ENCODE assay signal across 9 cellular contexts in genomic region chr21:37257526-37257966, GRCh38.
DNase-seq lines count a peak whose midpoint lies in the region; ATAC-seq lines count a peak whose summit lies in the region.
"Had no signal": no experiment of that assay in that cellular context is flagged by ENCODE, and none has a peak within 500 bp of the region (broad histone marks: within the 10 kb centered on the region; RNA-seq: fewer than 3 reads in every experiment).

No MANE protein-coding gene starts in this region.

- DNase-seq in stimulated activated CD4-positive, alpha-beta T cell treated with anti-CD3 and anti-CD28 coated beads, Interleukin-1b, Interleukin-23, amount 100 ng/mL, for 48 hours: peak; percentile 27
- no peak for DNase-seq in stimulated activated CD4-positive, alpha-beta T cell treated with anti-CD3 and anti-CD28 coated beads, Interleukin-12 subunit alpha, Interleukin-12 subunit beta, amount 100 ng/mL, for 4 hours
- DNase-seq in NCI-H2227 treated with DMSO at 0.1 percent for 48 hours (lab: John Stamatoyannopoulos, UW) (peak; percentile 68), amniotic epithelial cell (ENCODE audit: low read depth) (peak; percentile 24), NCI-H187 treated with DMSO at 0.1 percent for 48 hours (lab: John Stamatoyannopoulos, UW) (no peak)

- H3K27ac ChIP-seq in skin epidermis: peak overlapping the region in 20 of 21 experiments; percentile 5 to 82 (median 59)

- peak; percentile 39 for ATAC-seq in HG02798 (IDR thresholded peaks at IDR 0.05; ENCODE audit: poor library complexity, unreplicated experiment)
- ATAC-seq: HCT116 had no signal

- peak overlapping the region; percentile 61 for H3K4me3 ChIP-seq in iPS-11a (ENCODE audit: low read depth, low read length)
- H3K4me3 ChIP-seq in skin epidermis: peak overlapping the region; percentile 34 to 53 (median 49)

Comparison
In these comparisons a context has a peak if more than half of its experiments do, and no peak if none do; other contexts are left out.
1. DNase-seq: peak in stimulated activated CD4-positive, alpha-beta T cell treated with anti-CD3 and anti-CD28 coated beads, Interleukin-1b, Interleukin-23, amount 100 ng/mL, for 48 hours (single experiment), NCI-H2227 treated with DMSO at 0.1 percent for 48 hours (single experiment) and amniotic epithelial cell (single experiment); none in stimulated activated CD4-positive, alpha-beta T cell treated with anti-CD3 and anti-CD28 coated beads, Interleukin-12 subunit alpha, Interleukin-12 subunit beta, amount 100 ng/mL, for 4 hours (single experiment) and NCI-H187 treated with DMSO at 0.1 percent for 48 hours (single experiment).